ENCODE assay signal across 8 cellular contexts in genomic region chr6:41505084-41506049, GRCh38. TPM values are rescaled to one million over a fixed set of nuclear protein-coding genes. Genes with fewer than 3 reads are reported as not detected.
A peak's percentile ranks its signal among the peaks of the same experiment; 100 is the strongest.
DNase-seq lines count a peak whose midpoint lies in the region; ATAC-seq and TF ChIP-seq lines count a peak whose summit lies in the region.

No MANE protein-coding gene starts in this region.

- peaks cover 3% of the 10 kb centered on the region for H3K4me1 ChIP-seq in RWPE2 (ENCODE audit: insufficient read depth, poor library complexity, severe bottlenecking)
- peaks cover 15 to 16% of the 10 kb centered on the region in 2 donors for H3K4me1 ChIP-seq in mucosa of rectum (ENCODE audit: control insufficient read depth in 2 of 2, insufficient read depth in 2 of 2, low read length in 2 of 2)
- peaks cover 36% of the 10 kb centered on the region for H3K4me1 ChIP-seq in upper lobe of right lung

- peak overlapping the region in 1 of 2 donors; percentile 19 for H3K9ac ChIP-seq in mucosa of rectum (ENCODE audit: low read depth in 1 of 2, low read length in 2 of 2)

- TF ChIP-seq CTCF in RWPE2 (IDR thresholded peaks at IDR 0.05; ENCODE audit: poor library complexity, severe bottlenecking) (no peak), upper lobe of right lung (IDR thresholded peaks at IDR 0.05) (no peak)

- DNase-seq in Daoy (ENCODE audit: low read depth) = peak; percentile 86
- DNase-seq in RWPE2 (ENCODE audit: low spot score) = no peak
- peak; percentile 55 for DNase-seq in fibroblast of gingiva (ENCODE audit: low read depth)
- DNase-seq in upper lobe of right lung = peak; percentile 82
- DNase-seq in KG1 (lab: John Stamatoyannopoulos, UW) = no peak

- H3K9me3 ChIP-seq in RWPE2 (ENCODE audit: severe bottlenecking) (no peaks in the 10 kb centered on the region), mucosa of rectum (ENCODE audit: control insufficient read depth in 2 of 2, low read length in 2 of 2) (no peaks in the 10 kb centered on the region), upper lobe of right lung (no peaks in the 10 kb centered on the region)

- H3K36me3 ChIP-seq in RWPE2 (ENCODE audit: low read depth) (no peaks in the 10 kb centered on the region), mucosa of rectum (ENCODE audit: control insufficient read depth in 2 of 2, insufficient read depth in 2 of 2, low read length in 2 of 2) (no peaks in the 10 kb centered on the region), upper lobe of right lung (no peaks in the 10 kb centered on the region)

- ATAC-seq in GM21737 (IDR thresholded peaks at IDR 0.05; ENCODE audit: unreplicated experiment) (peak; percentile 50), RWPE2 (ENCODE audit: low read depth) (peak; percentile 55), upper lobe of right lung (peak; percentile 72), HG02870 (IDR thresholded peaks at IDR 0.05; ENCODE audit: unreplicated experiment) (no peak)

- H3K27ac ChIP-seq in RWPE2 (ENCODE audit: poor library complexity, severe bottlenecking) = no peak overlapping the region
- H3K27ac ChIP-seq in mucosa of rectum (ENCODE audit: low read depth in 2 of 2, low read length in 2 of 2) = peak overlapping the region; percentile 16 to 54
- peak overlapping the region; percentile 87 for H3K27ac ChIP-seq in upper lobe of right lung

- intact Hi-C loops in upper lobe of right lung (cut with DNase I) = no loop called here

- H3K4me3 ChIP-seq in RWPE2 (ENCODE audit: severe bottlenecking) = no peak overlapping the region
- peak overlapping the region; percentile 8 to 50 for H3K4me3 ChIP-seq in mucosa of rectum (ENCODE audit: low read length in 2 of 2)
- H3K4me3 ChIP-seq in upper lobe of right lung = peak overlapping the region; percentile 47

- H3K27me3 ChIP-seq in RWPE2 (ENCODE audit: insufficient read depth, poor library complexity, severe bottlenecking) = peaks cover 27% of the 10 kb centered on the region
- H3K27me3 ChIP-seq in mucosa of rectum (ENCODE audit: control insufficient read depth in 2 of 2, insufficient read depth in 2 of 2, low read length in 2 of 2) = peaks cover 5 to 18% of the 10 kb centered on the region in 2 donors
- peaks cover 15% of the 10 kb centered on the region for H3K27me3 ChIP-seq in upper lobe of right lung

RNA-seq across cellular contexts. Expression of gene FOXP4, which starts 40.8 kb away (rescaled TPM):
- total RNA-seq in Daoy (2014; rRNA removed; shearing (Covaris generic)) = 3.0 and 3.7 TPM in 2 replicates
- 29.9 TPM for total RNA-seq in upper lobe of right lung

Comparison
In these comparisons a context has a peak if more than half of its experiments do, and no peak if none do; other contexts are left out.
1. DNase-seq: peak in Daoy (single experiment), fibroblast of gingiva (single experiment) and upper lobe of right lung (single experiment); none in RWPE2 (single experiment) and KG1 (single experiment).